In the genomic region with DNA sequence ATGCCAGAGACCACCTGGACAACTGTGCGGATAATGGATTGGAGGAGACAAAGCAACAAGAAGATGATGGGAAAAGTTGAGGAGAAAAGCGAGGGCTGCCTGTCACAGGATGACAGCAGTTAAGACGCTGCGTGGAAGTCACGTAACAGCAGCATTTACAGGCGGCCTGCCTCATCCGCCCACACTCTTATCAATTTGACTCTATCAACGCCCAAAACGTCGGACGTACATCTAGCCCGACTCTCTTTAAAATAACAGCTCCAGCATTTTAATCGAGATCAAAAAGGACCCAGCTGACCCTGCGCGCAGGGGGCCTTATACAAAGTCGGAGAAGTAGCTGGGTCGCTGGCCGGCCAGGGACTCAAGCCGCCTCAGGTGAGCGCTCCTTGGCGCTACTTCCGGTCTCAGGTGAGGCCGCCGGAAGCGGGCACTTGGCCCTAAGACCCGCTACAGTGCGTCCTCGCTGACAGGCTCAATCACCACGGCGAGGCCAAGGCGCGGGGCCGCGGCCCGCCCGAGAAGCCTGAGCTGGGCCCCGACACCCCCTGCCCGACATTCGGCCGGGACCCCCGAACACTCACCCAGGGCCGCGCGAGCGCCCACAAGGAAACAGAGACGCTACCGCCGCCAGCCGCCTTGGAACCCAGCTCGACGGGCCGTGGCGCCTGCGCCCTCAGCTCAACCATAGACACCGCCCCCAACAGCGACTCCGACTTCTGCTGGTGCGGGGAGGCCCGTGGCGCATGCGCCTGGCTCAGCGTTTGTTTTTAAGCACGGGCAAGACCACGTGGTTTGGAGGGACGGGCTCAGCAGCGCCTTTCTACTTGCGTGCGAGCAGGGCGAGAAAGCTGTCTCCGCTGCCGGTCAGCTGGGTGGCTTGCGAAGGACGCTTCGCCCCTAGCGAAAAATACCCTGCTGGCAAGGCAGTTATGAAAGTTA, we compare ENCODE assay signal across 1 cellular context.
TF ChIP-seq lines count a peak whose summit lies in the region.

A gene (minus strand): TSS at position 741 of the 939 bp plus-strand sequence.

TF ChIP-seq in A549, 52 proteins besides CTCF, POLR2A, EP300 and RAD21 (continued from another document):
- TF ChIP-seq, protein P1, sequence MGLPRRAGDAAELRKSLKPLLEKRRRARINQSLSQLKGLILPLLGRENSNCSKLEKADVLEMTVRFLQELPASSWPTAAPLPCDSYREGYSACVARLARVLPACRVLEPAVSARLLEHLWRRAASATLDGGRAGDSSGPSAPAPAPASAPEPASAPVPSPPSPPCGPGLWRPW (IDR thresholded peaks at IDR 0.05), result no peak
- TF ChIP-seq MYC (IDR thresholded peaks at IDR 0.05; ENCODE audit: borderline replicate concordance, low read length), result no peak; the same call in 1 of the 2 replicates
- TF ChIP-seq TP53 (CRISPR knock-in tag; IDR thresholded peaks at IDR 0.05), result no peak
- TF ChIP-seq NFE2L2 (conservative IDR thresholded peaks at IDR 0.05; ENCODE audit: low read length), result no peak
- TF ChIP-seq HOXB5 (CRISPR knock-in tag; IDR thresholded peaks at IDR 0.05), result no peak
- TF ChIP-seq, protein P2, sequence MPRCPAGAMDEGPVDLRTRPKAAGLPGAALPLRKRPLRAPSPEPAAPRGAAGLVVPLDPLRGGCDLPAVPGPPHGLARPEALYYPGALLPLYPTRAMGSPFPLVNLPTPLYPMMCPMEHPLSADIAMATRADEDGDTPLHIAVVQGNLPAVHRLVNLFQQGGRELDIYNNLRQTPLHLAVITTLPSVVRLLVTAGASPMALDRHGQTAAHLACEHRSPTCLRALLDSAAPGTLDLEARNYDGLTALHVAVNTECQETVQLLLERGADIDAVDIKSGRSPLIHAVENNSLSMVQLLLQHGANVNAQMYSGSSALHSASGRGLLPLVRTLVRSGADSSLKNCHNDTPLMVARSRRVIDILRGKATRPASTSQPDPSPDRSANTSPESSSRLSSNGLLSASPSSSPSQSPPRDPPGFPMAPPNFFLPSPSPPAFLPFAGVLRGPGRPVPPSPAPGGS (IDR thresholded peaks at IDR 0.05), result peak; percentile 46; the same call in 1 of the 3 replicates
- TF ChIP-seq ZNF302 (CRISPR knock-in tag; IDR thresholded peaks at IDR 0.05), result no peak
- no peak for TF ChIP-seq ZC3H11A (IDR thresholded peaks at IDR 0.05)
- TF ChIP-seq, protein P3, sequence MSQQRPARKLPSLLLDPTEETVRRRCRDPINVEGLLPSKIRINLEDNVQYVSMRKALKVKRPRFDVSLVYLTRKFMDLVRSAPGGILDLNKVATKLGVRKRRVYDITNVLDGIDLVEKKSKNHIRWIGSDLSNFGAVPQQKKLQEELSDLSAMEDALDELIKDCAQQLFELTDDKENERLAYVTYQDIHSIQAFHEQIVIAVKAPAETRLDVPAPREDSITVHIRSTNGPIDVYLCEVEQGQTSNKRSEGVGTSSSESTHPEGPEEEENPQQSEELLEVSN (IDR thresholded peaks at IDR 0.05; ENCODE audit: borderline replicate concordance, low read depth), result peak; percentile 83
- TF ChIP-seq, protein P4, sequence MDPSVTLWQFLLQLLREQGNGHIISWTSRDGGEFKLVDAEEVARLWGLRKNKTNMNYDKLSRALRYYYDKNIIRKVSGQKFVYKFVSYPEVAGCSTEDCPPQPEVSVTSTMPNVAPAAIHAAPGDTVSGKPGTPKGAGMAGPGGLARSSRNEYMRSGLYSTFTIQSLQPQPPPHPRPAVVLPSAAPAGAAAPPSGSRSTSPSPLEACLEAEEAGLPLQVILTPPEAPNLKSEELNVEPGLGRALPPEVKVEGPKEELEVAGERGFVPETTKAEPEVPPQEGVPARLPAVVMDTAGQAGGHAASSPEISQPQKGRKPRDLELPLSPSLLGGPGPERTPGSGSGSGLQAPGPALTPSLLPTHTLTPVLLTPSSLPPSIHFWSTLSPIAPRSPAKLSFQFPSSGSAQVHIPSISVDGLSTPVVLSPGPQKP (IDR thresholded peaks at IDR 0.05; ENCODE audit: low read depth, low read length), result no peak
- TF ChIP-seq TFCP2L1 (CRISPR knock-in tag; IDR thresholded peaks at IDR 0.05), result peak; percentile 67; the same call in 1 of the 2 replicates
- peak; percentile 95 for TF ChIP-seq PHF8 (IDR thresholded peaks at IDR 0.05; ENCODE audit: borderline replicate concordance, low read depth)
- peak; percentile 8 for TF ChIP-seq ZFP36 (IDR thresholded peaks at IDR 0.05; ENCODE audit: borderline replicate concordance, partially characterized antibody)
- peak; percentile 27 to 82; a peak in 4 of 5 replicates for TF ChIP-seq JUN (IDR thresholded peaks at IDR 0.05)
- TF ChIP-seq, protein P5, sequence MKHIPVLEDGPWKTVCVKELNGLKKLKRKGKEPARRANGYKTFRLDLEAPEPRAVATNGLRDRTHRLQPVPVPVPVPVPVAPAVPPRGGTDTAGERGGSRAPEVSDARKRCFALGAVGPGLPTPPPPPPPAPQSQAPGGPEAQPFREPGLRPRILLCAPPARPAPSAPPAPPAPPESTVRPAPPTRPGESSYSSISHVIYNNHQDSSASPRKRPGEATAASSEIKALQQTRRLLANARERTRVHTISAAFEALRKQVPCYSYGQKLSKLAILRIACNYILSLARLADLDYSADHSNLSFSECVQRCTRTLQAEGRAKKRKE (CRISPR knock-in tag; IDR thresholded peaks at IDR 0.05; ENCODE audit: low read depth), result no peak
- TF ChIP-seq CHD2 (IDR thresholded peaks at IDR 0.05; ENCODE audit: low read length, partially characterized antibody), result no peak
- TF ChIP-seq FOSL2 (IDR thresholded peaks at IDR 0.05), result no peak
- TF ChIP-seq FOSL2 (CRISPR knock-in tag; IDR thresholded peaks at IDR 0.05), result no peak
TF ChIP-seq in A549: peak in this region for 9.
